16 cellular contexts compared by ENCODE assay signal in genomic region chr10:54124209-54124890, GRCh38.
DNase-seq lines count a peak whose midpoint lies in the region; ATAC-seq and TF ChIP-seq lines count a peak whose summit lies in the region.
"Had no signal": no experiment of that assay in that cellular context is flagged by ENCODE, and none has a peak within 500 bp of the region (broad histone marks: within the 10 kb centered on the region; RNA-seq: fewer than 3 reads in every experiment).

No MANE protein-coding gene starts in this region.

- H3K36me3 Mint-ChIP-seq in neural crest cell (ENCODE audit: low read depth): peaks cover 4% of the 10 kb centered on the region
- H3K36me3 Mint-ChIP-seq: CD14-positive monocyte; CD4-positive, alpha-beta memory T cell had no signal

- H3K4me3 ChIP-seq in RWPE2 (ENCODE audit: severe bottlenecking): no peak overlapping the region
- H3K4me3 ChIP-seq: BLaER1 had no signal

- H3K27me3 Mint-ChIP-seq in neural crest cell (ENCODE audit: low read depth): no peaks in the 10 kb centered on the region
- H3K27me3 Mint-ChIP-seq: CD4-positive, alpha-beta memory T cell had no signal

- peak; percentile 87 for ATAC-seq in RWPE2 (ENCODE audit: low read depth)
- ATAC-seq in GM18498 (IDR thresholded peaks at IDR 0.05; ENCODE audit: unreplicated experiment): no peak
- ATAC-seq: HepG2 had no signal

- peak; percentile 17 for DNase-seq in HPDE6-E6E7 (ENCODE audit: extremely low spot score)
- no peak for DNase-seq in RWPE2 (ENCODE audit: low spot score)
- DNase-seq in epithelial cell of prostate (ENCODE audit: low read depth, low spot score): peak; percentile 29
- no peak for DNase-seq in neural crest cell (ENCODE audit: low read depth, low spot score)
- DNase-seq in SIG-M5 treated with dmso at 0.1 percent for 504 hours (lab: John Stamatoyannopoulos, UW; ENCODE audit: unreplicated experiment): no peak
- no peak for DNase-seq in anterior cingulate cortex (lab: John Stamatoyannopoulos, UW)
- DNase-seq: 8988T; CD4-positive, alpha-beta memory T cell; DMS153; DMS79 treated with DMSO at 0.1 percent for 48 hours; GF-D8; H9 had no signal

- H3K27me3 ChIP-seq in RWPE2 (ENCODE audit: insufficient read depth, poor library complexity, severe bottlenecking): no peaks in the 10 kb centered on the region
- H3K27me3 ChIP-seq: BLaER1 had no signal

- H3K9me3 ChIP-seq in RWPE2 (ENCODE audit: severe bottlenecking): no peaks in the 10 kb centered on the region
- H3K9me3 ChIP-seq: BLaER1 had no signal

- H3K4me1 Mint-ChIP-seq in neural crest cell: no peaks in the 10 kb centered on the region
- H3K4me1 Mint-ChIP-seq: CD14-positive monocyte; CD4-positive, alpha-beta memory T cell; H9 had no signal

- peaks cover 9% of the 10 kb centered on the region for H3K9me3 Mint-ChIP-seq in neural crest cell

- TF ChIP-seq CTCF in RWPE2 (IDR thresholded peaks at IDR 0.05; ENCODE audit: poor library complexity, severe bottlenecking) (no peak), neural crest cell (conservative IDR thresholded peaks at IDR 0.05) (no peak)

- H3K27ac Mint-ChIP-seq in neural crest cell (ENCODE audit: unreplicated experiment): peak overlapping the region; percentile 92
- H3K27ac Mint-ChIP-seq: CD14-positive monocyte; CD4-positive, alpha-beta memory T cell; H9 had no signal

- peak overlapping the region; percentile 92 for H3K27ac ChIP-seq in RWPE2 (ENCODE audit: poor library complexity, severe bottlenecking)
- H3K27ac ChIP-seq in epithelial cell of prostate: peak overlapping the region; percentile 45
- H3K27ac ChIP-seq: BLaER1 had no signal

- H3K4me3 Mint-ChIP-seq in neural crest cell: no peak overlapping the region
- H3K4me3 Mint-ChIP-seq: CD14-positive monocyte; CD4-positive, alpha-beta memory T cell; H9 had no signal

- H3K36me3 ChIP-seq in RWPE2 (ENCODE audit: low read depth): no peaks in the 10 kb centered on the region
- H3K36me3 ChIP-seq: BLaER1 had no signal

- peaks cover 27% of the 10 kb centered on the region for H3K4me1 ChIP-seq in RWPE2 (ENCODE audit: insufficient read depth, poor library complexity, severe bottlenecking)
- H3K4me1 ChIP-seq: BLaER1 had no signal

Comparison
In these comparisons a context has a peak if more than half of its experiments do, and no peak if none do; other contexts are left out.
1. DNase-seq: peak in HPDE6-E6E7 (single experiment) and epithelial cell of prostate (single experiment); none in RWPE2 (single experiment), neural crest cell (single experiment), SIG-M5 treated with dmso at 0.1 percent for 504 hours (single experiment) and anterior cingulate cortex (0 of 58).